1 cellular context compared by ENCODE assay signal in genomic region chr2:239467281-239467955, GRCh38.
TF ChIP-seq lines count a peak whose summit lies in the region.

No MANE protein-coding gene starts in this region.

TF ChIP-seq in HepG2, 621 proteins besides CTCF, POLR2A, EP300 and RAD21 (continued from another document and continues in another):
- TF ChIP-seq ZBTB2 (CRISPR knock-in tag; IDR thresholded peaks at IDR 0.05; ENCODE audit: low read depth) (no peak), ZNF451 (CRISPR knock-in tag; IDR thresholded peaks at IDR 0.05) (no peak), PLRG1 (conservative IDR thresholded peaks at IDR 0.05) (0 out of 2 replicates have a peak, but pooled peaks have one; percentile 4), SAFB2 (CRISPR knock-in tag; IDR thresholded peaks at IDR 0.05; ENCODE audit: borderline replicate concordance, low read depth) (no peak), MNT (IDR thresholded peaks at IDR 0.05) (peak; percentile 88), ZSCAN30 (CRISPR knock-in tag; IDR thresholded peaks at IDR 0.05) (no peak), ARNT (IDR thresholded peaks at IDR 0.05) (0 out of 2 replicates have a peak, but pooled peaks have one; percentile 39), PLSCR1 (CRISPR knock-in tag; IDR thresholded peaks at IDR 0.05; ENCODE audit: borderline replicate concordance) (no peak), ZHX2 (IDR thresholded peaks at IDR 0.05; ENCODE audit: low read depth) (no peak), ZHX2 (CRISPR knock-in tag; IDR thresholded peaks at IDR 0.05; ENCODE audit: borderline replicate concordance) (no peak), CBX1 (IDR thresholded peaks at IDR 0.05; ENCODE audit: low read depth) (no peak), KDM2A (CRISPR knock-in tag; IDR thresholded peaks at IDR 0.05; ENCODE audit: borderline replicate concordance, low read depth) (no peak), KDM5B (CRISPR knock-in tag; IDR thresholded peaks at IDR 0.05; ENCODE audit: borderline replicate concordance) (no peak), GLI4 (CRISPR knock-in tag; IDR thresholded peaks at IDR 0.05; ENCODE audit: borderline replicate concordance) (no peak), ZNF776 (CRISPR knock-in tag; IDR thresholded peaks at IDR 0.05) (no peak), NFATC3 (CRISPR knock-in tag; IDR thresholded peaks at IDR 0.05) (no peak), GRHL1 (CRISPR knock-in tag; conservative IDR thresholded peaks at IDR 0.05) (no peak), ZNF709 (CRISPR knock-in tag; IDR thresholded peaks at IDR 0.05) (no peak), ZNF256 (CRISPR knock-in tag; conservative IDR thresholded peaks at IDR 0.05) (no peak), KLF15 (CRISPR knock-in tag; IDR thresholded peaks at IDR 0.05; ENCODE audit: borderline replicate concordance) (no peak), ELF4 (CRISPR knock-in tag; IDR thresholded peaks at IDR 0.05; ENCODE audit: borderline replicate concordance) (no peak), MBD4 (IDR thresholded peaks at IDR 0.05; ENCODE audit: borderline replicate concordance, low read length) (no peak), ZFP90 (CRISPR knock-in tag; IDR thresholded peaks at IDR 0.05; ENCODE audit: borderline replicate concordance) (no peak), CREM (IDR thresholded peaks at IDR 0.05) (no peak), CREM (CRISPR knock-in tag; IDR thresholded peaks at IDR 0.05) (no peak), ZBTB1 (CRISPR knock-in tag; IDR thresholded peaks at IDR 0.05; ENCODE audit: borderline replicate concordance) (no peak), BATF2 (CRISPR knock-in tag; IDR thresholded peaks at IDR 0.05) (no peak), ZBTB8A (CRISPR knock-in tag; IDR thresholded peaks at IDR 0.05; ENCODE audit: borderline replicate concordance, low read depth) (no peak), TARDBP (CRISPR knock-in tag; IDR thresholded peaks at IDR 0.05) (no peak), NRL (CRISPR knock-in tag; IDR thresholded peaks at IDR 0.05; ENCODE audit: borderline replicate concordance) (no peak), KAT7 (CRISPR knock-in tag; IDR thresholded peaks at IDR 0.05; ENCODE audit: borderline replicate concordance) (no peak), JUND (CRISPR knock-in tag; IDR thresholded peaks at IDR 0.05) (no peak), ZBTB37 (CRISPR knock-in tag; IDR thresholded peaks at IDR 0.05) (no peak), ZNF883 (CRISPR knock-in tag; IDR thresholded peaks at IDR 0.05; ENCODE audit: not compliant biosample characterization) (no peak), ATF7 (IDR thresholded peaks at IDR 0.05) (0 out of 2 replicates have a peak, but pooled peaks have one; percentile 8), ATF7 (CRISPR knock-in tag; IDR thresholded peaks at IDR 0.05) (no peak), ZNF646 (CRISPR knock-in tag; IDR thresholded peaks at IDR 0.05) (peak; percentile 86), NFKB2 (CRISPR knock-in tag; IDR thresholded peaks at IDR 0.05; ENCODE audit: borderline replicate concordance) (no peak), ZBTB39 (CRISPR knock-in tag; IDR thresholded peaks at IDR 0.05) (no peak), TGIF2 (CRISPR knock-in tag; IDR thresholded peaks at IDR 0.05) (no peak)
